8 cellular contexts compared by ENCODE assay signal in the genomic region with DNA sequence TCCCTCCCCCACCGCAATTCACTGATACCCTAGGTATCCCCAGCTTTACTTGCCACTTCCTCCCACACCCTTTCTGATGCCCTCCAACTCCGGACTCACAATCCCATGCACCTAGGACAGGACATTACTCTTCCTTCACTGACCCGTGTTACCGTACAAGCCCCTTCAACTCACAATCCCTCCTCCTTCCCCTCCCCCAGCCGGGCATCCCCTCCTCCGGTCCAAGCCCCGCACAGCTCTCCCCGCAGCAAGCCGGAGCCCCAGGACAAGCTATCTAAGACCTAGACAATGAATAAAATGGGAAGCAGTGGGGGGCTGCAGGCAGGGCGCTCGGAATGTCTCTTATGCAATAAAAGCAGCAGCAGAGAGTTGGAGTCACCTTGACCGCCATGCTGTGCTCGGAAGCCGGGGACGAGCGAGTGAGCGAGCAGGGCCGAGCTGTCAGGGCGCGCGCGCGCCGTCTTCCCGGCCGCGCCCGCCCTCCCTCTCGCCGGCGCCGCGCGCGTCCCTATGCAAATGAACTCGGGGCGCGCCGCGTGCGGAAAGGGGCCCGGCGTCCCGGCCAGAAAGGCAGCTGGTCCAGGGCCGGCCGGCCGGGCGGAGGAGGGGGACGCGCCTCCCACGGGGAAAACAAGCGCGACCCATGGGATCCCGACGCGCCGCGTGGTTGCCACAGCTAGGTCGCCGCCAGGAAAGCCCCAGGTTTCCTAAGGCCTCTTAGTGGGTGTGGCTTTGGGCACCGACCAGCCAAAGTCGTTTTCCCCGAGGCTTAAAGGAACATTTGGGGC. TPM values are rescaled to one million over a fixed set of nuclear protein-coding genes. Genes with fewer than 3 reads are reported as not detected.
DNase-seq lines count a peak whose midpoint lies in the region; ATAC-seq and TF ChIP-seq lines count a peak whose summit lies in the region.

A gene with protein sequence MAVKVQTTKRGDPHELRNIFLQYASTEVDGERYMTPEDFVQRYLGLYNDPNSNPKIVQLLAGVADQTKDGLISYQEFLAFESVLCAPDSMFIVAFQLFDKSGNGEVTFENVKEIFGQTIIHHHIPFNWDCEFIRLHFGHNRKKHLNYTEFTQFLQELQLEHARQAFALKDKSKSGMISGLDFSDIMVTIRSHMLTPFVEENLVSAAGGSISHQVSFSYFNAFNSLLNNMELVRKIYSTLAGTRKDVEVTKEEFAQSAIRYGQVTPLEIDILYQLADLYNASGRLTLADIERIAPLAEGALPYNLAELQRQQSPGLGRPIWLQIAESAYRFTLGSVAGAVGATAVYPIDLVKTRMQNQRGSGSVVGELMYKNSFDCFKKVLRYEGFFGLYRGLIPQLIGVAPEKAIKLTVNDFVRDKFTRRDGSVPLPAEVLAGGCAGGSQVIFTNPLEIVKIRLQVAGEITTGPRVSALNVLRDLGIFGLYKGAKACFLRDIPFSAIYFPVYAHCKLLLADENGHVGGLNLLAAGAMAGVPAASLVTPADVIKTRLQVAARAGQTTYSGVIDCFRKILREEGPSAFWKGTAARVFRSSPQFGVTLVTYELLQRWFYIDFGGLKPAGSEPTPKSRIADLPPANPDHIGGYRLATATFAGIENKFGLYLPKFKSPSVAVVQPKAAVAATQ (minus strand): TSS at position 421 of the 788 bp plus-strand sequence. CDS start 30 bp downstream, at position 391.

- DNase-seq in Ammon's horn (ENCODE audit: low spot score) = peak; percentile 90
- DNase-seq in NCI-H524 (lab: John Stamatoyannopoulos, UW) = peak; percentile 65 to 81
- peak; percentile 75 for DNase-seq in activated CD4-positive, alpha-beta T cell treated with anti-CD3 and anti-CD28 coated beads, Interleukin-2, amount 10 ng/mL, durations not matched to agents 7 days and 5 days
- peak; percentile 72 for DNase-seq in dedifferentiated amniotic fluid mesenchymal stem cell (ENCODE audit: extremely low spot score)
- peak; percentile 96 for DNase-seq in left kidney (ENCODE audit: low read depth, low spot score)
- peak; percentile 75 for DNase-seq in stimulated activated CD4-positive, alpha-beta T cell treated with anti-CD3 and anti-CD28 coated beads, Interleukin-1b, Interleukin-23, amount 100 ng/mL, for 48 hours

- H3K36me3 Mint-ChIP-seq in activated CD4-positive, alpha-beta T cell treated with anti-CD3 and anti-CD28 coated beads, Interleukin-2, amount 10 ng/mL, durations not matched to agents 7 days and 5 days (ENCODE audit: low read depth) = peaks cover 29% of the 10 kb centered on the region

- H3K4me1 Mint-ChIP-seq in activated CD4-positive, alpha-beta T cell treated with anti-CD3 and anti-CD28 coated beads, Interleukin-2, amount 10 ng/mL, durations not matched to agents 7 days and 5 days = peaks cover 50% of the 10 kb centered on the region

- H3K27ac Mint-ChIP-seq in activated CD4-positive, alpha-beta T cell treated with anti-CD3 and anti-CD28 coated beads, Interleukin-2, amount 10 ng/mL, durations not matched to agents 7 days and 5 days = peak within 1 kb of the TSS; percentile 82

- CTCF ChIA-PET in activated CD4-positive, alpha-beta T cell treated with anti-CD3 and anti-CD28 coated beads, Interleukin-2, amount 10 ng/mL, durations not matched to agents 7 days and 5 days (lab: Charles Lee) = interaction anchor here (0.6 to 4.1 kb wide), 3 partner anchors 8 to 66 kb away, joined by 3 to 20 read pairs (median 3); no protein-coding TSS in a partner anchor

- H3K27me3 Mint-ChIP-seq in activated CD4-positive, alpha-beta T cell treated with anti-CD3 and anti-CD28 coated beads, Interleukin-2, amount 10 ng/mL, durations not matched to agents 7 days and 5 days = no peaks in the 10 kb centered on the region

- H3K4me3 Mint-ChIP-seq in activated CD4-positive, alpha-beta T cell treated with anti-CD3 and anti-CD28 coated beads, Interleukin-2, amount 10 ng/mL, durations not matched to agents 7 days and 5 days = peak within 1 kb of the TSS; percentile 85

- TF ChIP-seq POLR2A in GM19099 (IDR thresholded peaks at IDR 0.05; ENCODE audit: extremely low read depth, insufficient read length, low read depth) = peak; percentile 88

- POLR2A ChIA-PET in activated CD4-positive, alpha-beta T cell treated with anti-CD3 and anti-CD28 coated beads, Interleukin-2, amount 10 ng/mL, durations not matched to agents 7 days and 5 days (lab: Charles Lee) = no interaction called here

- peak; percentile 58 for ATAC-seq in HG03378 (IDR thresholded peaks at IDR 0.05; ENCODE audit: unreplicated experiment)

- H3K9me3 Mint-ChIP-seq in activated CD4-positive, alpha-beta T cell treated with anti-CD3 and anti-CD28 coated beads, Interleukin-2, amount 10 ng/mL, durations not matched to agents 7 days and 5 days = no peaks in the 10 kb centered on the region

RNA-seq across cellular contexts. Expression of the gene that starts here (rescaled TPM):
- 10 to 100 TPM; 26.7 to 28.8 TPM for total RNA-seq in activated CD4-positive, alpha-beta T cell treated with anti-CD3 and anti-CD28 coated beads, Interleukin-2, amount 10 ng/mL, durations not matched to agents 7 days and 5 days

Comparison
In these comparisons a context has a peak if more than half of its experiments do, and no peak if none do; other contexts are left out.
1. Peak in every context shown above with its lines: DNase-seq and ATAC-seq.